In genomic region chr5:95984287-95984938, GRCh38 we compare ENCODE assay signal across 20 cellular contexts. TPM values are rescaled to one million over a fixed set of nuclear protein-coding genes. Genes with fewer than 3 reads are reported as not detected.
DNase-seq lines count a peak whose midpoint lies in the region; ATAC-seq, FAIRE-seq and TF ChIP-seq lines count a peak whose summit lies in the region.
"Had no signal": no experiment of that assay in that cellular context is flagged by ENCODE, and none has a peak within 500 bp of the region (broad histone marks: within the 10 kb centered on the region; RNA-seq: fewer than 3 reads in every experiment).

No MANE protein-coding gene starts in this region.

- no peak overlapping the region for H3K9ac ChIP-seq in K562 (ENCODE audit: insufficient read depth in 1 of 2, low read depth in 2 of 2, low read length in 2 of 2)

- H3K4me2 ChIP-seq in K562 (ENCODE audit: insufficient read depth, low read length), result no peak overlapping the region

- no TSS peak for BruUV-seq in K562 (replicated peaks; lab: Mats Ljungman, UMichigan)

- no peak overlapping the region for H2AFZ ChIP-seq in K562 (ENCODE audit: low read depth, low read length)

- TF ChIP-seq POLR2A in K562 (conservative IDR thresholded peaks at IDR 0.05), result no peak

- H3K79me2 ChIP-seq in K562 (ENCODE audit: control insufficient read depth, insufficient read depth, low read length), result no peaks in the 10 kb centered on the region

- ATAC-seq in K562 (0 out of 3 replicates have a peak, but pooled peaks have one; percentile 32), HG03520 (IDR thresholded peaks at IDR 0.05; ENCODE audit: unreplicated experiment) (no peak), upper lobe of right lung (no peak)
- ATAC-seq: gastroesophageal sphincter, Right ventricle myocardium inferior had no signal

- no peaks in the 10 kb centered on the region for H3K4me1 ChIP-seq in HEK293 (ENCODE audit: control insufficient read depth, insufficient read depth, low read length)
- no peaks in the 10 kb centered on the region; a peak in 2 of 5 replicates for H3K4me1 ChIP-seq in K562 (replicated peaks in 1 of 2; ENCODE audit: control insufficient read depth in 2 of 2, insufficient read depth in 2 of 2, low read length in 2 of 2)
- no peaks in the 10 kb centered on the region for H3K4me1 ChIP-seq in upper lobe of right lung
- H3K4me1 ChIP-seq: vagina had no signal

- POLR2A ChIA-PET in HEK293 (lab: Yijun Ruan, JAX), result no interaction called here
- POLR2A ChIA-PET in K562 (lab: Yijun Ruan, JAX), result interaction anchor here (0.6 to 2.4 kb wide), 5 partner anchors 10 to 537 kb away, joined by 3 to 7 read pairs (median 3); no protein-coding TSS in a partner anchor

- CTCF ChIA-PET in HEK293 (lab: Yijun Ruan, JAX) (interaction anchor here (0.5 to 0.6 kb wide), 2 partner anchors 13 to 79 kb away, joined by 3 read pairs; no protein-coding TSS in a partner anchor), K562 (lab: Yijun Ruan, JAX; ENCODE audit: low intra/inter-chr PET ratio) (no interaction called here)

- no peak overlapping the region for H3K4me3 ChIP-seq in HEK293 (ENCODE audit: low read depth, low read length)
- H3K4me3 ChIP-seq in K562, result no peak overlapping the region
- no peak overlapping the region for H3K4me3 ChIP-seq in upper lobe of right lung
- H3K4me3 ChIP-seq: ascending aorta, gastroesophageal sphincter, MG63, vagina had no signal

- DNase-seq in A172 (ENCODE audit: low spot score) (peak; percentile 13), K562 (ENCODE audit: extremely low read depth in 1 of 4, low spot score in 3 of 4) (no peak), iris pigment epithelial cell (ENCODE audit: low read depth) (peak; percentile 62), NCI-H526 (lab: John Stamatoyannopoulos, UW) (no peak), activated gamma-delta T cell (lab: John Stamatoyannopoulos, UW) (no peak), upper lobe of right lung (no peak)
- DNase-seq: activated CD4-positive, alpha-beta T cell treated with anti-CD3 and anti-CD28 coated beads for 1 hour; activated gamma-delta T cell treated with Interleukin-2 at 50 U/mL for 16 hours; CD8-positive, alpha-beta memory T cell; H7; MG63; NCI-H1694 treated with DMSO at 0.1 percent for 48 hours; NCI-H345; stimulated activated CD4-positive, alpha-beta T cell treated with anti-CD3 and anti-CD28 coated beads, Interleukin-1b, Interleukin-23, amount 100 ng/mL, for 48 hours had no signal

- TF ChIP-seq CTCF in HEK293 (tag by site-specific recombination; IDR thresholded peaks at IDR 0.05) (no peak), K562 (IDR thresholded peaks at IDR 0.05 in 2 of 3, conservative IDR thresholded peaks at IDR 0.05 in 1 of 3; ENCODE audit: insufficient read depth in 2 of 3, low read depth in 1 of 3, low read length in 3 of 3) (no peak), upper lobe of right lung (IDR thresholded peaks at IDR 0.05) (no peak)

- intact Hi-C loops in K562 (cut with micrococcal nuclease), result no loop called here
- intact Hi-C loops in upper lobe of right lung (cut with DNase I), result no loop called here

- in situ Hi-C loops in K562 (cut with MboI), result no loop called here

- no peak for FAIRE-seq in K562 (lab: Jason Lieb, UNC)

- no peaks in the 10 kb centered on the region for H4K20me1 ChIP-seq in K562 (replicated peaks; ENCODE audit: control insufficient read depth, insufficient read depth, low read length)

- TF ChIP-seq RAD21 in K562 (CRISPR knock-in tag; conservative IDR thresholded peaks at IDR 0.05 in 1 of 2, IDR thresholded peaks at IDR 0.05 in 1 of 2), result no peak

- H3K27me3 ChIP-seq in K562 (ENCODE audit: control insufficient read depth in 2 of 2, insufficient read depth in 2 of 2, low read length in 2 of 2) (no peaks in the 10 kb centered on the region), upper lobe of right lung (no peaks in the 10 kb centered on the region)
- H3K27me3 ChIP-seq: ascending aorta, gastroesophageal sphincter, MG63, vagina had no signal

- H3K36me3 ChIP-seq in HEK293 (ENCODE audit: control insufficient read depth in 2 of 2, insufficient read depth in 1 of 2, low read length in 2 of 2), result no peaks in the 10 kb centered on the region
- H3K36me3 ChIP-seq in K562 (ENCODE audit: control insufficient read depth, insufficient read depth, low read length), result no peaks in the 10 kb centered on the region
- no peaks in the 10 kb centered on the region for H3K36me3 ChIP-seq in upper lobe of right lung
- H3K36me3 ChIP-seq: ascending aorta, gastroesophageal sphincter, MG63, vagina had no signal

- 55% methylated on average over 2 of the region's 2 CpGs for WGBS in K562 (ENCODE audit: insufficient coverage, low coverage, missing lambda C conversion rate)

- H3K9me3 ChIP-seq in HEK293 (ENCODE audit: control insufficient read depth, insufficient read depth, low read depth, low read length) (no peaks in the 10 kb centered on the region), K562 (replicated peaks; ENCODE audit: control insufficient read depth, insufficient read depth, low read depth, low read length) (no peaks in the 10 kb centered on the region), upper lobe of right lung (no peaks in the 10 kb centered on the region)
- H3K9me3 ChIP-seq: ascending aorta, gastroesophageal sphincter, MG63, vagina had no signal

- no peak overlapping the region for H3K27ac ChIP-seq in HEK293 (ENCODE audit: extremely low read depth, low read depth, low read length)
- no peak overlapping the region for H3K27ac ChIP-seq in K562 (ENCODE audit: extremely low read depth, low read depth, low read length)
- H3K27ac ChIP-seq in upper lobe of right lung, result no peak overlapping the region
- H3K27ac ChIP-seq: vagina had no signal

- no peaks in the 10 kb centered on the region for H3K9me1 ChIP-seq in K562 (ENCODE audit: control insufficient read depth, insufficient read depth, low read length)

- no peak for TF ChIP-seq EP300 in K562 (IDR thresholded peaks at IDR 0.05; ENCODE audit: low read length)

TF ChIP-seq in HEK293, 187 proteins besides CTCF, POLR2A, EP300 and RAD21 (continues in another document):
- TF ChIP-seq ZNF140 (tag by site-specific recombination; IDR thresholded peaks at IDR 0.05), result no peak
- no peak for TF ChIP-seq ZNF560 (tag by site-specific recombination; IDR thresholded peaks at IDR 0.05; ENCODE audit: borderline replicate concordance)
- peak; percentile 73; the same call in 1 of the 2 replicates for TF ChIP-seq PRDM1 (tag by site-specific recombination; IDR thresholded peaks at IDR 0.05)
- TF ChIP-seq ZNF501 (tag by site-specific recombination; IDR thresholded peaks at IDR 0.05), result no peak
- TF ChIP-seq PRDM6 (tag by site-specific recombination; IDR thresholded peaks at IDR 0.05), result no peak

TF ChIP-seq in K562, 482 proteins besides CTCF, POLR2A, EP300 and RAD21 (continues in another document):
- no peak for TF ChIP-seq NELFE (IDR thresholded peaks at IDR 0.05; ENCODE audit: insufficient read depth, insufficient read length)
- no peak for TF ChIP-seq HEY1 (CRISPR knock-in tag; IDR thresholded peaks at IDR 0.05; ENCODE audit: borderline replicate concordance)
- TF ChIP-seq TBL1XR1 (IDR thresholded peaks at IDR 0.05; ENCODE audit: low read length in 2 of 2), result no peak
- no peak for TF ChIP-seq ZBTB1 (CRISPR knock-in tag; IDR thresholded peaks at IDR 0.05; ENCODE audit: borderline replicate concordance, low read depth)
- no peak for TF ChIP-seq ETS2 (tag; IDR thresholded peaks at IDR 0.05; ENCODE audit: borderline replicate concordance, poor library complexity, severe bottlenecking)
- TF ChIP-seq ZNF12 (CRISPR knock-in tag; IDR thresholded peaks at IDR 0.05), result no peak
- no peak for TF ChIP-seq MNT (conservative IDR thresholded peaks at IDR 0.05)
- no peak for TF ChIP-seq CBFA2T3 (IDR thresholded peaks at IDR 0.05)

RNA-seq across cellular contexts. Expression of gene ELL2, which starts 22.8 kb away (rescaled TPM):
- 67.1 and 82.5 TPM in 2 replicates for total RNA-seq in A172 (2014; rRNA removed; shearing (Covaris generic))
- 31.2 and 65.3 TPM in 2 replicates for total RNA-seq in K562 (2011; cell fraction: chromatin; rRNA removed; ENCODE audit: low replicate concordance)
- 11.2 and 15.0 TPM in 2 replicates for total RNA-seq in K562 (2011; cell fraction: nucleolus; rRNA removed)
- total RNA-seq in K562 (2011; cell fraction: nucleoplasm; rRNA removed), result 29.9 and 45.8 TPM in 2 replicates
- total RNA-seq in K562 (2014; rRNA removed), result 14.0 and 18.3 TPM in 2 replicates
- 14.7 and 17.1 TPM in 2 replicates for total RNA-seq in K562 (2014; rRNA removed; fragmentation: Illumina TruSeq; extraction: Trizol)
- 10.1 and 12.5 TPM in 2 replicates for total RNA-seq in K562 (2015; rRNA removed; fragmentation: Illumina TruSeq; extraction: Trizol)
- 16.2 and 23.1 TPM in 2 replicates for total RNA-seq in K562 (2021)
- polyA plus RNA-seq in K562 (2011; rRNA removed), result 11.1 and 16.3 TPM in 2 replicates
- polyA plus RNA-seq in K562 (2011; cell fraction: cytosol; rRNA removed), result 4.0 and 4.7 TPM in 2 replicates
- polyA plus RNA-seq in K562 (2011; cell fraction: nucleus; rRNA removed), result 13.8 and 14.7 TPM in 2 replicates
- 8.3 and 11.9 TPM in 2 replicates for polyA plus RNA-seq in K562 (2012)
- 11.4 and 14.5 TPM in 2 replicates for polyA plus RNA-seq in K562 (2014; fragmentation: Illumina TruSeq; extraction: Trizol)
- polyA plus RNA-seq in K562 (2014; fragmentation: Nextera tagmentation; extraction: Ambion mirVana), result 1 to 10 TPM; 4.3 to 6.8 TPM
- polyA plus RNA-seq in K562 (2014; rRNA removed), result 9.0 and 14.6 TPM in 2 replicates
- 21.9 and 28.0 TPM in 2 replicates for polyA minus RNA-seq in K562 (2011; rRNA and poly(A)+ RNA removed)
- 4.8 and 11.7 TPM in 2 replicates for polyA minus RNA-seq in K562 (2011; cell fraction: cytosol; rRNA and poly(A)+ RNA removed)
- polyA minus RNA-seq in K562 (2011; cell fraction: nucleus; rRNA and poly(A)+ RNA removed), result 21.4 and 33.0 TPM in 2 replicates
- total RNA-seq in upper lobe of right lung, result 52.1 TPM

Comparison
In these comparisons a context has a peak if more than half of its experiments do, and no peak if none do; other contexts are left out.
1. DNase-seq: peak in A172 (single experiment) and iris pigment epithelial cell (single experiment); none in K562 (0 of 4), NCI-H526 (0 of 2), activated gamma-delta T cell (single experiment) and upper lobe of right lung (single experiment).